2 cellular contexts compared by ENCODE assay signal in genomic region chr5:61686491-61687257, GRCh38.
TF ChIP-seq lines count a peak whose summit lies in the region.

No MANE protein-coding gene starts in this region.

TF ChIP-seq in HEK293, 187 proteins besides CTCF, POLR2A, EP300 and RAD21 (continued from another document):
- TF ChIP-seq, protein P1, sequence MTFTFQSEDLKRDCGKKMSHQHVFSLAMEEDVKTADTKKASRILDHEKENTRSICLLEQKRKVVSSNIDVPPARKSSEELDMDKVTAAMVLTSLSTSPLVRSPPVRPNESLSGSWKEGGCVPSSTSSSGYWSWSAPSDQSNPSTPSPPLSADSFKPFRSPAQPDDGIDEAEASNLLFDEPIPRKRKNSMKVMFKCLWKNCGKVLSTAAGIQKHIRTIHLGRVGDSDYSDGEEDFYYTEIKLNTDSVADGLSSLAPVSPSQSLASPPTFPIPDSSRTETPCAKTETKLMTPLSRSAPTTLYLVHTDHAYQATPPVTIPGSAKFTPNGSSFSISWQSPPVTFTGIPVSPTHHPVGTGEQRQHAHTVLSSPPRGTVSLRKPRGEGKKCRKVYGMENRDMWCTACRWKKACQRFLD (tag by site-specific recombination; IDR thresholded peaks at IDR 0.05): no peak
- TF ChIP-seq ZNF518A (tag by site-specific recombination; conservative IDR thresholded peaks at IDR 0.05; ENCODE audit: low read depth) (no peak), ZNF169 (tag by site-specific recombination; IDR thresholded peaks at IDR 0.05) (no peak), KLF1 (tag by site-specific recombination; IDR thresholded peaks at IDR 0.05) (no peak), PRDM10 (tag by site-specific recombination; IDR thresholded peaks at IDR 0.05) (peak; percentile 48; the same call in 1 of the 2 replicates), YY1 (tag by site-specific recombination; IDR thresholded peaks at IDR 0.05) (no peak)

TF ChIP-seq in GM12878, 131 proteins besides CTCF, POLR2A, EP300 and RAD21 (continued from another document):
- TF ChIP-seq, protein P2, sequence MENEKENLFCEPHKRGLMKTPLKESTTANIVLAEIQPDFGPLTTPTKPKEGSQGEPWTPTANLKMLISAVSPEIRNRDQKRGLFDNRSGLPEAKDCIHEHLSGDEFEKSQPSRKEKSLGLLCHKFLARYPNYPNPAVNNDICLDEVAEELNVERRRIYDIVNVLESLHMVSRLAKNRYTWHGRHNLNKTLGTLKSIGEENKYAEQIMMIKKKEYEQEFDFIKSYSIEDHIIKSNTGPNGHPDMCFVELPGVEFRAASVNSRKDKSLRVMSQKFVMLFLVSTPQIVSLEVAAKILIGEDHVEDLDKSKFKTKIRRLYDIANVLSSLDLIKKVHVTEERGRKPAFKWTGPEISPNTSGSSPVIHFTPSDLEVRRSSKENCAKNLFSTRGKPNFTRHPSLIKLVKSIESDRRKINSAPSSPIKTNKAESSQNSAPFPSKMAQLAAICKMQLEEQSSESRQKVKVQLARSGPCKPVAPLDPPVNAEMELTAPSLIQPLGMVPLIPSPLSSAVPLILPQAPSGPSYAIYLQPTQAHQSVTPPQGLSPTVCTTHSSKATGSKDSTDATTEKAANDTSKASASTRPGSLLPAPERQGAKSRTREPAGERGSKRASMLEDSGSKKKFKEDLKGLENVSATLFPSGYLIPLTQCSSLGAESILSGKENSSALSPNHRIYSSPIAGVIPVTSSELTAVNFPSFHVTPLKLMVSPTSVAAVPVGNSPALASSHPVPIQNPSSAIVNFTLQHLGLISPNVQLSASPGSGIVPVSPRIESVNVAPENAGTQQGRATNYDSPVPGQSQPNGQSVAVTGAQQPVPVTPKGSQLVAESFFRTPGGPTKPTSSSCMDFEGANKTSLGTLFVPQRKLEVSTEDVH (IDR thresholded peaks at IDR 0.05; ENCODE audit: low read depth, partially characterized antibody): no peak
- TF ChIP-seq CBFB (IDR thresholded peaks at IDR 0.05; ENCODE audit: low read depth) (no peak), ZNF24 (IDR thresholded peaks at IDR 0.05) (no peak), NR2C1 (IDR thresholded peaks at IDR 0.05) (no peak), CHD2 (IDR thresholded peaks at IDR 0.05; ENCODE audit: borderline replicate concordance, low read depth, low read length) (no peak), ATF2 (IDR thresholded peaks at IDR 0.05; ENCODE audit: low read length) (no peak), GABPA (IDR thresholded peaks at IDR 0.05; ENCODE audit: low read depth) (no peak), ZZZ3 (IDR thresholded peaks at IDR 0.05; ENCODE audit: control insufficient read depth, insufficient read length, low read depth) (no peak), ZBED1 (IDR thresholded peaks at IDR 0.05; ENCODE audit: borderline replicate concordance) (no peak), SREBF1 (IDR thresholded peaks at IDR 0.05; ENCODE audit: low read length) (no peak), ZNF592 (IDR thresholded peaks at IDR 0.05) (no peak), ZNF207 (IDR thresholded peaks at IDR 0.05; ENCODE audit: borderline replicate concordance) (no peak), RCOR1 (conservative IDR thresholded peaks at IDR 0.05; ENCODE audit: low read depth, low read length) (no peak), SMC3 (IDR thresholded peaks at IDR 0.05; ENCODE audit: borderline replicate concordance, low read length) (no peak)
- TF ChIP-seq, protein P3, sequence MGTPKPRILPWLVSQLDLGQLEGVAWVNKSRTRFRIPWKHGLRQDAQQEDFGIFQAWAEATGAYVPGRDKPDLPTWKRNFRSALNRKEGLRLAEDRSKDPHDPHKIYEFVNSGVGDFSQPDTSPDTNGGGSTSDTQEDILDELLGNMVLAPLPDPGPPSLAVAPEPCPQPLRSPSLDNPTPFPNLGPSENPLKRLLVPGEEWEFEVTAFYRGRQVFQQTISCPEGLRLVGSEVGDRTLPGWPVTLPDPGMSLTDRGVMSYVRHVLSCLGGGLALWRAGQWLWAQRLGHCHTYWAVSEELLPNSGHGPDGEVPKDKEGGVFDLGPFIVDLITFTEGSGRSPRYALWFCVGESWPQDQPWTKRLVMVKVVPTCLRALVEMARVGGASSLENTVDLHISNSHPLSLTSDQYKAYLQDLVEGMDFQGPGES (IDR thresholded peaks at IDR 0.05): no peak
- TF ChIP-seq, protein P4, sequence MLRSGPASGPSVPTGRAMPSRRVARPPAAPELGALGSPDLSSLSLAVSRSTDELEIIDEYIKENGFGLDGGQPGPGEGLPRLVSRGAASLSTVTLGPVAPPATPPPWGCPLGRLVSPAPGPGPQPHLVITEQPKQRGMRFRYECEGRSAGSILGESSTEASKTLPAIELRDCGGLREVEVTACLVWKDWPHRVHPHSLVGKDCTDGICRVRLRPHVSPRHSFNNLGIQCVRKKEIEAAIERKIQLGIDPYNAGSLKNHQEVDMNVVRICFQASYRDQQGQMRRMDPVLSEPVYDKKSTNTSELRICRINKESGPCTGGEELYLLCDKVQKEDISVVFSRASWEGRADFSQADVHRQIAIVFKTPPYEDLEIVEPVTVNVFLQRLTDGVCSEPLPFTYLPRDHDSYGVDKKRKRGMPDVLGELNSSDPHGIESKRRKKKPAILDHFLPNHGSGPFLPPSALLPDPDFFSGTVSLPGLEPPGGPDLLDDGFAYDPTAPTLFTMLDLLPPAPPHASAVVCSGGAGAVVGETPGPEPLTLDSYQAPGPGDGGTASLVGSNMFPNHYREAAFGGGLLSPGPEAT (IDR thresholded peaks at IDR 0.05; ENCODE audit: low read depth): no peak
- TF ChIP-seq, protein P5, sequence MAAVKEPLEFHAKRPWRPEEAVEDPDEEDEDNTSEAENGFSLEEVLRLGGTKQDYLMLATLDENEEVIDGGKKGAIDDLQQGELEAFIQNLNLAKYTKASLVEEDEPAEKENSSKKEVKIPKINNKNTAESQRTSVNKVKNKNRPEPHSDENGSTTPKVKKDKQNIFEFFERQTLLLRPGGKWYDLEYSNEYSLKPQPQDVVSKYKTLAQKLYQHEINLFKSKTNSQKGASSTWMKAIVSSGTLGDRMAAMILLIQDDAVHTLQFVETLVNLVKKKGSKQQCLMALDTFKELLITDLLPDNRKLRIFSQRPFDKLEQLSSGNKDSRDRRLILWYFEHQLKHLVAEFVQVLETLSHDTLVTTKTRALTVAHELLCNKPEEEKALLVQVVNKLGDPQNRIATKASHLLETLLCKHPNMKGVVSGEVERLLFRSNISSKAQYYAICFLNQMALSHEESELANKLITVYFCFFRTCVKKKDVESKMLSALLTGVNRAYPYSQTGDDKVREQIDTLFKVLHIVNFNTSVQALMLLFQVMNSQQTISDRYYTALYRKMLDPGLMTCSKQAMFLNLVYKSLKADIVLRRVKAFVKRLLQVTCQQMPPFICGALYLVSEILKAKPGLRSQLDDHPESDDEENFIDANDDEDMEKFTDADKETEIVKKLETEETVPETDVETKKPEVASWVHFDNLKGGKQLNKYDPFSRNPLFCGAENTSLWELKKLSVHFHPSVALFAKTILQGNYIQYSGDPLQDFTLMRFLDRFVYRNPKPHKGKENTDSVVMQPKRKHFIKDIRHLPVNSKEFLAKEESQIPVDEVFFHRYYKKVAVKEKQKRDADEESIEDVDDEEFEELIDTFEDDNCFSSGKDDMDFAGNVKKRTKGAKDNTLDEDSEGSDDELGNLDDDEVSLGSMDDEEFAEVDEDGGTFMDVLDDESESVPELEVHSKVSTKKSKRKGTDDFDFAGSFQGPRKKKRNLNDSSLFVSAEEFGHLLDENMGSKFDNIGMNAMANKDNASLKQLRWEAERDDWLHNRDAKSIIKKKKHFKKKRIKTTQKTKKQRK (IDR thresholded peaks at IDR 0.05; ENCODE audit: low read depth, low read length): no peak
